Comparison of ENCODE assay signal across 9 cellular contexts in genomic region chr2:201116959-201117734, GRCh38. TPM values are rescaled to one million over a fixed set of nuclear protein-coding genes. Genes with fewer than 3 reads are reported as not detected.
DNase-seq lines count a peak whose midpoint lies in the region; ATAC-seq, FAIRE-seq and TF ChIP-seq lines count a peak whose summit lies in the region.
"Had no signal": no experiment of that assay in that cellular context is flagged by ENCODE, and none has a peak within 500 bp of the region (broad histone marks: within the 10 kb centered on the region; RNA-seq: fewer than 3 reads in every experiment).

No MANE protein-coding gene starts in this region.

- peak overlapping the region; percentile 95 for H3K9ac ChIP-seq in endothelial cell of umbilical vein (replicated peaks; ENCODE audit: extremely low read depth, insufficient read depth, low read length)

- H3K36me3 ChIP-seq in endothelial cell of umbilical vein (ENCODE audit: control insufficient read depth in 2 of 2, extremely low read depth in 1 of 2, insufficient read depth in 2 of 2, low read length in 2 of 2) (peaks cover 0 to 5% of the 10 kb centered on the region in 2 experiments), tibial nerve (peaks cover 0 to 7% (median 0%) of the 10 kb centered on the region in 3 donors)

- peak; percentile 69 for FAIRE-seq in endothelial cell of umbilical vein (lab: Jason Lieb, UNC)
- FAIRE-seq: islet of Langerhans had no signal

- H3K27ac ChIP-seq in endothelial cell of umbilical vein (ENCODE audit: insufficient read depth, low read depth, low read length) (peak overlapping the region; percentile 88), tibial nerve (peak overlapping the region; percentile 96 to 100 (median 99))

- no peaks in the 10 kb centered on the region for H3K9me3 Mint-ChIP-seq in mesothelial cell of epicardium

- dilution Hi-C loops in endothelial cell of umbilical vein (cut with MboI; ENCODE audit: extremely low pct_ligation_motif_present, low sequenced_read_pairs), result no loop called here

- DNase-seq in DMS153 treated with DMSO at 0.1 percent for 48 hours (lab: John Stamatoyannopoulos, UW; ENCODE audit: unreplicated experiment), result peak; percentile 55
- peak; percentile 95 for DNase-seq in NAMALWA (ENCODE audit: low spot score)
- peak; percentile 35 for DNase-seq in T-helper 22 cell (ENCODE audit: low read depth)
- peak; percentile 94 for DNase-seq in endothelial cell of umbilical vein (ENCODE audit: low read depth, low spot score)
- DNase-seq in mesothelial cell of epicardium (ENCODE audit: low spot score in 2 of 2, unreplicated experiment in 2 of 2), result no peak
- DNase-seq in tibial nerve (ENCODE audit: low spot score in 2 of 2), result peak; percentile 76 to 86

- peak overlapping the region; percentile 99 for H3K4me2 ChIP-seq in endothelial cell of umbilical vein (ENCODE audit: insufficient read depth, low read length)

- peaks cover 20% of the 10 kb centered on the region for H3K4me1 Mint-ChIP-seq in mesothelial cell of epicardium

- no peak overlapping the region for H2AFZ ChIP-seq in endothelial cell of umbilical vein (ENCODE audit: low read depth, low read length)

- peak overlapping the region; percentile 85 for H3K4me3 Mint-ChIP-seq in mesothelial cell of epicardium

- CTCF ChIA-PET in endothelial cell of umbilical vein (lab: Charles Lee), result interaction anchor here (0.9 to 5.4 kb wide), 19 partner anchors 9 to 215 kb away, joined by 3 to 140 read pairs (median 6); partner anchors contain the start of genes CASP10 and ORC2

- H3K4me3 ChIP-seq in endothelial cell of umbilical vein (replicated peaks in 1 of 3; ENCODE audit: insufficient read depth in 1 of 3, low read depth in 1 of 3, low read length in 3 of 3) (peak overlapping the region; percentile 19 to 99 (median 77)), tibial nerve (peak overlapping the region; percentile 82 to 95 (median 86))

- intact Hi-C loops in endothelial cell of umbilical vein (cut with micrococcal nuclease), result loop anchor here (1.0 to 5.0 kb wide), 2 partner anchors 46 to 405 kb away; partner anchors contain the start of gene HYCC2

- H3K27ac Mint-ChIP-seq in mesothelial cell of epicardium, result peak overlapping the region; percentile 97

- H3K27me3 ChIP-seq in endothelial cell of umbilical vein (ENCODE audit: control insufficient read depth in 2 of 2, insufficient read depth in 2 of 2, low read length in 2 of 2) (no peaks in the 10 kb centered on the region), tibial nerve (no peaks in the 10 kb centered on the region)

- H3K27me3 Mint-ChIP-seq in mesothelial cell of epicardium (ENCODE audit: low read depth), result no peaks in the 10 kb centered on the region

- ATAC-seq in GM19467 (IDR thresholded peaks at IDR 0.05; ENCODE audit: unreplicated experiment) (peak; percentile 22), GM19023 (IDR thresholded peaks at IDR 0.05; ENCODE audit: unreplicated experiment) (no peak)

- H3K79me2 ChIP-seq in endothelial cell of umbilical vein (ENCODE audit: control insufficient read depth, insufficient read depth, low read length), result peaks cover 44% of the 10 kb centered on the region

- no peaks in the 10 kb centered on the region for H3K9me1 ChIP-seq in endothelial cell of umbilical vein (replicated peaks; ENCODE audit: control insufficient read depth, extremely low read depth, insufficient read depth, low read length)

- POLR2A ChIA-PET in endothelial cell of umbilical vein (lab: Charles Lee), result interaction anchor here (0.7 to 2.3 kb wide), 7 partner anchors 13 to 46 kb away, joined by 4 to 11 read pairs (median 5); no protein-coding TSS in a partner anchor

- no peaks in the 10 kb centered on the region for H3K36me3 Mint-ChIP-seq in mesothelial cell of epicardium

- 2 to 3% methylated on average over 22 of the region's 22 CpGs for WGBS in tibial nerve, 2 donors

- TF ChIP-seq POLR2A in endothelial cell of umbilical vein (IDR thresholded peaks at IDR 0.05; ENCODE audit: low read depth, low read length), result peak; percentile 58
- peak in 1 of 2 donors; percentile 7 for TF ChIP-seq POLR2A in tibial nerve (IDR thresholded peaks at IDR 0.05)

- H3K4me1 ChIP-seq in endothelial cell of umbilical vein (ENCODE audit: control insufficient read depth, extremely low read depth, insufficient read depth, low read length) (peaks cover 55% of the 10 kb centered on the region), tibial nerve (peaks cover 0 to 53% (median 15%) of the 10 kb centered on the region in 4 donors)

- H3K9me3 ChIP-seq in endothelial cell of umbilical vein (replicated peaks; ENCODE audit: control insufficient read depth, insufficient read depth, low read length) (no peaks in the 10 kb centered on the region), tibial nerve (no peaks in the 10 kb centered on the region)

- TF ChIP-seq EP300 in tibial nerve (IDR thresholded peaks at IDR 0.05), result peak; percentile 46 to 86

- TF ChIP-seq CTCF in endothelial cell of umbilical vein (IDR thresholded peaks at IDR 0.05; ENCODE audit: extremely low read depth in 1 of 2, insufficient read depth in 1 of 2, low read depth in 1 of 2, low read length in 2 of 2), result peak; percentile 32 to 41
- no peak for TF ChIP-seq CTCF in mesothelial cell of epicardium (IDR thresholded peaks at IDR 0.05; ENCODE audit: unreplicated experiment)
- peak; percentile 6 to 63 (median 24) for TF ChIP-seq CTCF in tibial nerve (IDR thresholded peaks at IDR 0.05)

- no TSS peak for BruUV-seq in endothelial cell of umbilical vein (replicated peaks; lab: Mats Ljungman, UMichigan)

- no peaks in the 10 kb centered on the region for H4K20me1 ChIP-seq in endothelial cell of umbilical vein (replicated peaks; ENCODE audit: control insufficient read depth, extremely low read depth, insufficient read depth, low read length)

TF ChIP-seq in endothelial cell of umbilical vein, 7 proteins besides CTCF, POLR2A, EP300 and RAD21:
- TF ChIP-seq POLR2AphosphoS5 (IDR thresholded peaks at IDR 0.05; ENCODE audit: insufficient read depth, low read depth, low read length) (peak; percentile 7), GATA2 (IDR thresholded peaks at IDR 0.05; ENCODE audit: insufficient read depth, insufficient read length, low read depth, low read length) (peak; percentile 25), MAX (IDR thresholded peaks at IDR 0.05; ENCODE audit: insufficient read depth, insufficient read length) (no peak)

RNA-seq across cellular contexts. Expression of gene CFLAR, which starts 1.2 kb away (rescaled TPM):
- total RNA-seq in endothelial cell of umbilical vein (222 and 260 TPM in 2 replicates), mesothelial cell of epicardium (37.0 to 43.9 TPM (median 40.8 TPM) in 3 replicates), tibial nerve (100 to 1,000 TPM; 158 to 284 (median 220) TPM)
- polyA plus RNA-seq in endothelial cell of umbilical vein, result 85.5 and 104 TPM in 2 replicates
- polyA plus RNA-seq in endothelial cell of umbilical vein (2011; cell fraction: cytosol; rRNA removed), result 88.8 and 91.9 TPM in 2 replicates
- 323 and 358 TPM in 2 replicates for polyA plus RNA-seq in endothelial cell of umbilical vein (2011; cell fraction: nucleus; rRNA removed)
- polyA plus RNA-seq in endothelial cell of umbilical vein (2012), result 177 and 182 TPM in 2 replicates
- 353 and 362 TPM in 2 replicates for polyA minus RNA-seq in endothelial cell of umbilical vein
- polyA minus RNA-seq in endothelial cell of umbilical vein (2011; cell fraction: cytosol; rRNA and poly(A)+ RNA removed), result 5.4 TPM
- polyA minus RNA-seq in endothelial cell of umbilical vein (2011; cell fraction: nucleus; rRNA and poly(A)+ RNA removed), result 427 and 521 TPM in 2 replicates

RNA-seq across cellular contexts. Expression of gene NDUFB3, which starts 45.3 kb away (rescaled TPM):
- total RNA-seq in endothelial cell of umbilical vein, result 96.7 and 101 TPM in 2 replicates
- 41.8 and 65.6 TPM in 2 replicates for polyA plus RNA-seq in endothelial cell of umbilical vein
- 73.5 and 94.3 TPM in 2 replicates for polyA plus RNA-seq in endothelial cell of umbilical vein (2011; cell fraction: cytosol; rRNA removed)
- polyA plus RNA-seq in endothelial cell of umbilical vein (2011; cell fraction: nucleus; rRNA removed), result 23.2 and 36.0 TPM in 2 replicates
- polyA plus RNA-seq in endothelial cell of umbilical vein (2012), result 106 and 132 TPM in 2 replicates
- 13.7 and 26.9 TPM in 2 replicates for polyA minus RNA-seq in endothelial cell of umbilical vein
- 12.1 TPM for polyA minus RNA-seq in endothelial cell of umbilical vein (2011; cell fraction: cytosol; rRNA and poly(A)+ RNA removed)
- polyA minus RNA-seq in endothelial cell of umbilical vein (2011; cell fraction: nucleus; rRNA and poly(A)+ RNA removed), result 5.7 and 5.8 TPM in 2 replicates
- 50.7 to 55.4 TPM (median 53.3 TPM) in 3 replicates for total RNA-seq in mesothelial cell of epicardium
- total RNA-seq in tibial nerve, result 10 to 100 TPM; 30.8 to 55.7 (median 52.1) TPM

RNA-seq across cellular contexts. Expression of gene HYCC2, which starts 45.7 kb away (rescaled TPM):
- total RNA-seq in endothelial cell of umbilical vein, result 20.3 and 21.2 TPM in 2 replicates
- 2.4 and 3.0 TPM in 2 replicates for polyA plus RNA-seq in endothelial cell of umbilical vein
- polyA plus RNA-seq in endothelial cell of umbilical vein (2011; cell fraction: cytosol; rRNA removed), result 2.2 and 2.4 TPM in 2 replicates
- 12.7 and 15.7 TPM in 2 replicates for polyA plus RNA-seq in endothelial cell of umbilical vein (2011; cell fraction: nucleus; rRNA removed)
- 5.3 and 6.0 TPM in 2 replicates for polyA plus RNA-seq in endothelial cell of umbilical vein (2012)
- 16.8 and 18.2 TPM in 2 replicates for polyA minus RNA-seq in endothelial cell of umbilical vein
- polyA minus RNA-seq in endothelial cell of umbilical vein (2011; cell fraction: cytosol; rRNA and poly(A)+ RNA removed), result 5.9 TPM
- polyA minus RNA-seq in endothelial cell of umbilical vein (2011; cell fraction: nucleus; rRNA and poly(A)+ RNA removed), result 35.0 and 53.9 TPM in 2 replicates
- total RNA-seq in mesothelial cell of epicardium, result 18.9 to 20.3 TPM (median 19.1 TPM) in 3 replicates
- total RNA-seq in tibial nerve, result 10 to 100 TPM; 17.3 to 27.9 (median 18.6) TPM

Comparison
In these comparisons a context has a peak if more than half of its experiments do, and no peak if none do; other contexts are left out.
1. DNase-seq: peak in DMS153 treated with DMSO at 0.1 percent for 48 hours (single experiment), NAMALWA (single experiment), T-helper 22 cell (single experiment), endothelial cell of umbilical vein (single experiment) and tibial nerve (2 of 2); none in mesothelial cell of epicardium (0 of 2).